ENCODE assay signal across 13 cellular contexts in genomic region chrX:153146288-153146687, GRCh38. TPM values are rescaled to one million over a fixed set of nuclear protein-coding genes. Genes with fewer than 3 reads are reported as not detected.
"Had no signal": no experiment of that assay in that cellular context is flagged by ENCODE, and none has a peak within 500 bp of the region (broad histone marks: within the 10 kb centered on the region; RNA-seq: fewer than 3 reads in every experiment).

No MANE protein-coding gene starts in this region.

RNA-seq across cellular contexts. Expression of gene MAGEA1, which starts 32.8 kb away (rescaled TPM):
- total RNA-seq: activated CD4-positive, alpha-beta T cell treated with anti-CD3 and anti-CD28 coated beads, Interleukin-2, amount 10 ng/mL, durations not matched to agents 24 days and 14 days; activated CD8-positive, alpha-beta memory T cell treated with anti-CD3 and anti-CD28 coated beads for 36 hours; activated CD8-positive, alpha-beta T cell treated with anti-CD3 and anti-CD28 coated beads for 36 hours; activated naive CD8-positive, alpha-beta T cell treated with anti-CD3 and anti-CD28 coated beads, Interleukin-2, amount 10 ng/mL, durations not matched to agents 7 days and 5 days; activated T-helper 2 cell treated with anti-CD3 and anti-CD28 coated beads, Interferon-gamma antibody, Interleukin-2, Interleukin-4, amounts not matched to agents 10 μg/mL and 5 μg/mL and 100 μg/mL, durations not matched to agents 14 hours and 24 hours and 36 hours; ascending aorta; cardiac septum; OCI-LY7; PC-9; Right ventricle myocardium superior; T-helper 1 cell treated with Interleukin-12 subunit alpha and Interleukin-12 subunit beta and Interleukin-4 antibody, amounts not matched to agents 30 ng/mL and 1 ng/mL, for 36 hours; T-helper 2 cell treated with Interferon-gamma antibody and Interleukin-4, amounts not matched to agents 100 ng/mL and 5 ng/mL, for 36 hours had no signal
- polyA plus RNA-seq: adipose tissue had no signal
